ENCODE assay signal across 21 cellular contexts in genomic region chr1:157025856-157026255, GRCh38. TPM values are rescaled to one million over a fixed set of nuclear protein-coding genes. Genes with fewer than 3 reads are reported as not detected.
DNase-seq lines count a peak whose midpoint lies in the region; ATAC-seq, FAIRE-seq and TF ChIP-seq lines count a peak whose summit lies in the region.
"Had no signal": no experiment of that assay in that cellular context is flagged by ENCODE, and none has a peak within 500 bp of the region (broad histone marks: within the 10 kb centered on the region; RNA-seq: fewer than 3 reads in every experiment).

No MANE protein-coding gene starts in this region.

- no peaks in the 10 kb centered on the region for H3F3A ChIP-seq in GM23338 (replicated peaks; ENCODE audit: low read depth)

- no peaks in the 10 kb centered on the region for H3K36me3 Mint-ChIP-seq in activated T-helper 17 cell treated with anti-CD3 and anti-CD28 coated beads, Interleukin-2, amount 50 U/mL, for 72 hours (ENCODE audit: low read depth)
- peaks cover 33% of the 10 kb centered on the region; the same call in 2 of the 3 replicates for H3K36me3 Mint-ChIP-seq in GM23338 (ENCODE audit: low read depth)

- no peak for TF ChIP-seq RAD21 in HepG2 (CRISPR knock-in tag; IDR thresholded peaks at IDR 0.05)

- H2AFZ ChIP-seq in HepG2 (ENCODE audit: low read length) (no peak overlapping the region), mesenchymal stem cell (ENCODE audit: low read depth, low read length) (no peak overlapping the region), GM23338 (no peak overlapping the region)

- intact Hi-C loops in right lobe of liver (cut with DNase I) (no loop called here), HepG2 (cut with micrococcal nuclease; ENCODE audit: unreplicated experiment) (no loop called here), aorta (cut with DNase I) (no loop called here)

- H3K4ac ChIP-seq in mesenchymal stem cell (ENCODE audit: low read depth in 1 of 2, low read length in 2 of 2) = no peak overlapping the region

- no peak overlapping the region for H3K23ac ChIP-seq in mesenchymal stem cell (ENCODE audit: low read length in 2 of 2)

- no TSS peak for BruUV-seq in HepG2 (replicated peaks; lab: Mats Ljungman, UMichigan)

- H4K20me1 ChIP-seq in HepG2 (ENCODE audit: insufficient read depth, low read length) (no peaks in the 10 kb centered on the region), GM23338 (replicated peaks; ENCODE audit: insufficient read depth) (peaks cover 8% of the 10 kb centered on the region)

- peaks cover 17% of the 10 kb centered on the region for H3K79me1 ChIP-seq in mesenchymal stem cell (replicated peaks; ENCODE audit: low read length, poor library complexity, severe bottlenecking)

- ATAC-seq in right lobe of liver (peak; percentile 48 to 91 (median 71)), HepG2 (no peak), aorta (ENCODE audit: low FRiP score) (peak; percentile 46), HG03025 (IDR thresholded peaks at IDR 0.05; ENCODE audit: low FRiP score, unreplicated experiment) (no peak), GM23338 (no peak)
- no peak for ATAC-seq in activated T-helper 17 cell treated with anti-CD3 and anti-CD28 coated beads, Interleukin-2, amount 50 U/mL, for 72 hours (replicated peaks)

- CTCF ChIA-PET in HepG2 (lab: Yijun Ruan, JAX; ENCODE audit: low intra/inter-chr PET ratio, low total read pairs) = no interaction called here

- POLR2A ChIA-PET in HepG2 (lab: Yijun Ruan, JAX) = no interaction called here

- DNase-seq in right lobe of liver (no peak), HepG2 (ENCODE audit: low spot score) (no peak), choroid plexus epithelial cell (ENCODE audit: low read depth) (peak; percentile 21), mesenchymal stem cell (no peak), aorta (no peak), GM23338 (ENCODE audit: low spot score) (no peak)
- DNase-seq: activated CD4-positive, alpha-beta T cell treated with anti-CD3 and anti-CD28 coated beads, Interleukin-2, amount 10 ng/mL, durations not matched to agents 7 days and 5 days; activated CD8-positive, alpha-beta memory T cell treated with anti-CD3 and anti-CD28 coated beads, Interleukin-2, amount 50 U/mL, for 4 hours; activated effector memory CD4-positive, alpha-beta T cell treated with Interleukin-2 at 50 U/mL for 16 hours; amniotic stem cell; CD4-positive, alpha-beta T cell; DMS 273 treated with DMSO at 0.1 percent for 48 hours; effector CD8-positive, alpha-beta T cell had no signal

- no peak for TF ChIP-seq CTCF in right lobe of liver (IDR thresholded peaks at IDR 0.05)
- TF ChIP-seq CTCF in HepG2 (CRISPR knock-in tag; IDR thresholded peaks at IDR 0.05) = no peak
- no peak for TF ChIP-seq CTCF in choroid plexus epithelial cell (conservative IDR thresholded peaks at IDR 0.05; ENCODE audit: low read depth, low read length)
- TF ChIP-seq CTCF in GM23338 (conservative IDR thresholded peaks at IDR 0.05; ENCODE audit: low read depth in 2 of 2) = no peak

- no peak overlapping the region for H2AK5ac ChIP-seq in mesenchymal stem cell (ENCODE audit: low read length, severe bottlenecking)

- no peak overlapping the region for H3K14ac ChIP-seq in mesenchymal stem cell (ENCODE audit: low read length in 2 of 2)

- H3K27me3 ChIP-seq in right lobe of liver (no peaks in the 10 kb centered on the region), HepG2 (ENCODE audit: control insufficient read depth in 1 of 2, insufficient read depth in 2 of 2, low read length in 2 of 2) (no peaks in the 10 kb centered on the region), mesenchymal stem cell (ENCODE audit: control insufficient read depth in 1 of 2, insufficient read depth in 1 of 2, low read length in 2 of 2) (no peaks in the 10 kb centered on the region), aorta (ENCODE audit: control insufficient read depth in 1 of 2, insufficient read depth in 2 of 2, low read length in 1 of 2) (no peaks in the 10 kb centered on the region), GM23338 (ENCODE audit: insufficient read depth) (no peaks in the 10 kb centered on the region)
- H3K27me3 ChIP-seq: neutrophil had no signal

- H3K27me3 Mint-ChIP-seq in activated T-helper 17 cell treated with anti-CD3 and anti-CD28 coated beads, Interleukin-2, amount 50 U/mL, for 72 hours = peaks cover 17% of the 10 kb centered on the region
- no peaks in the 10 kb centered on the region for H3K27me3 Mint-ChIP-seq in GM23338 (ENCODE audit: insufficient read depth, low read depth, poor library complexity)

- no peak for TF ChIP-seq EP300 in HepG2 (IDR thresholded peaks at IDR 0.05; ENCODE audit: low read depth in 2 of 2, low read length in 2 of 2)
- TF ChIP-seq EP300 in HepG2 (CRISPR knock-in tag; IDR thresholded peaks at IDR 0.05; ENCODE audit: borderline replicate concordance) = no peak

- in situ Hi-C loops in HepG2 (cut with HindIII; ENCODE audit: extremely low pct_ligation_motif_present, low pct_unique_long_range_greater_than_20kb) = no loop called here

- no peak overlapping the region for H2BK15ac ChIP-seq in mesenchymal stem cell (ENCODE audit: low read depth, poor library complexity, severe bottlenecking)

- H3K27ac Mint-ChIP-seq in activated T-helper 17 cell treated with anti-CD3 and anti-CD28 coated beads, Interleukin-2, amount 50 U/mL, for 72 hours = no peak overlapping the region
- no peak overlapping the region for H3K27ac Mint-ChIP-seq in GM23338
- H3K27ac Mint-ChIP-seq: activated CD4-positive, alpha-beta T cell treated with anti-CD3 and anti-CD28 coated beads, Interleukin-2, amount 10 ng/mL, durations not matched to agents 7 days and 5 days; CD4-positive, alpha-beta T cell had no signal

- peaks cover 4% of the 10 kb centered on the region; the same call in 1 of the 2 replicates for H3K9me2 ChIP-seq in GM23338 (ENCODE audit: insufficient read depth)

- H3K18ac ChIP-seq in mesenchymal stem cell (ENCODE audit: low read depth in 1 of 2, low read length in 2 of 2) = no peak overlapping the region

- H3K4me2 ChIP-seq in HepG2 (ENCODE audit: low read depth, low read length) (no peak overlapping the region), mesenchymal stem cell (ENCODE audit: low read length, poor library complexity, severe bottlenecking) (no peak overlapping the region), GM23338 (no peak overlapping the region; the same call in 1 of the 2 replicates)
- H3K4me2 ChIP-seq: KMS-11 had no signal

- H3K4me1 ChIP-seq in right lobe of liver (peaks cover 0 to 3% (median 0%) of the 10 kb centered on the region in 4 donors), HepG2 (ENCODE audit: insufficient read depth, low read length) (no peaks in the 10 kb centered on the region), mesenchymal stem cell (ENCODE audit: control insufficient read depth, insufficient read depth, low read depth, low read length) (no peaks in the 10 kb centered on the region), aorta (ENCODE audit: control insufficient read depth in 1 of 2, insufficient read depth in 2 of 2, low read length in 2 of 2) (no peaks in the 10 kb centered on the region), GM23338 (ENCODE audit: insufficient read depth) (peaks cover 15% of the 10 kb centered on the region; the same call in 1 of the 2 replicates)

- no peaks in the 10 kb centered on the region for H3K36me3 ChIP-seq in right lobe of liver
- peaks cover 1 to 3% of the 10 kb centered on the region in 2 experiments; a peak in 1 of 5 replicates for H3K36me3 ChIP-seq in HepG2 (replicated peaks in 1 of 2; ENCODE audit: control insufficient read depth in 1 of 2, insufficient read depth in 2 of 2, low read length in 2 of 2)
- no peaks in the 10 kb centered on the region for H3K36me3 ChIP-seq in mesenchymal stem cell (ENCODE audit: control insufficient read depth in 1 of 2, insufficient read depth in 2 of 2, low read depth in 1 of 2, low read length in 2 of 2)
- peaks cover 2 to 4% of the 10 kb centered on the region in 2 donors for H3K36me3 ChIP-seq in aorta (ENCODE audit: control insufficient read depth in 1 of 2, insufficient read depth in 2 of 2, low read length in 1 of 2)
- H3K36me3 ChIP-seq in GM23338 (ENCODE audit: insufficient read depth) = no peaks in the 10 kb centered on the region
- H3K36me3 ChIP-seq: neutrophil had no signal

- H2BK12ac ChIP-seq in mesenchymal stem cell (ENCODE audit: low read length in 2 of 2) = no peak overlapping the region

- H3K9me3 ChIP-seq in right lobe of liver (peaks cover 0 to 9% (median 4%) of the 10 kb centered on the region in 4 donors), HepG2 (ENCODE audit: low read length) (peaks cover 11% of the 10 kb centered on the region), mesenchymal stem cell (ENCODE audit: control insufficient read depth, low read length) (peaks cover 14% of the 10 kb centered on the region), aorta (ENCODE audit: control insufficient read depth, low read length) (peaks cover 2% of the 10 kb centered on the region)

- H2BK5ac ChIP-seq in mesenchymal stem cell (ENCODE audit: low read depth, low read length, poor library complexity, severe bottlenecking) = no peak overlapping the region

- no peak for FAIRE-seq in HepG2 (lab: Jason Lieb, UNC)
- FAIRE-seq: G401.6, GM12892 had no signal

- H2BK120ac ChIP-seq in mesenchymal stem cell (ENCODE audit: low read depth, low read length) = no peak overlapping the region

- no peak overlapping the region for H3K9ac ChIP-seq in HepG2 (ENCODE audit: insufficient read depth, low read depth, low read length)
- peak overlapping the region; percentile 58 for H3K9ac ChIP-seq in mesenchymal stem cell (ENCODE audit: low read length)
- H3K9ac ChIP-seq: KMS-11 had no signal

- no peak overlapping the region for H3K4me3 Mint-ChIP-seq in activated T-helper 17 cell treated with anti-CD3 and anti-CD28 coated beads, Interleukin-2, amount 50 U/mL, for 72 hours
- no peak overlapping the region for H3K4me3 Mint-ChIP-seq in GM23338
- H3K4me3 Mint-ChIP-seq: activated CD4-positive, alpha-beta T cell treated with anti-CD3 and anti-CD28 coated beads, Interleukin-2, amount 10 ng/mL, durations not matched to agents 7 days and 5 days; CD4-positive, alpha-beta T cell; central memory CD8-positive, alpha-beta T cell had no signal

- H4K91ac ChIP-seq in mesenchymal stem cell (ENCODE audit: low read length) = no peak overlapping the region

- H4K8ac ChIP-seq in mesenchymal stem cell (ENCODE audit: low read length) = no peak overlapping the region

- H3K4me1 Mint-ChIP-seq in activated T-helper 17 cell treated with anti-CD3 and anti-CD28 coated beads, Interleukin-2, amount 50 U/mL, for 72 hours = no peaks in the 10 kb centered on the region
- H3K4me1 Mint-ChIP-seq in GM23338 = peaks cover 13% of the 10 kb centered on the region
- H3K4me1 Mint-ChIP-seq: activated CD4-positive, alpha-beta T cell treated with anti-CD3 and anti-CD28 coated beads, Interleukin-2, amount 10 ng/mL, durations not matched to agents 7 days and 5 days; central memory CD8-positive, alpha-beta T cell had no signal

- H3K79me2 ChIP-seq in HepG2 (ENCODE audit: insufficient read depth, low read length) = peaks cover 41% of the 10 kb centered on the region
- peaks cover 100% of the 10 kb centered on the region for H3K79me2 ChIP-seq in GM23338 (replicated peaks; ENCODE audit: insufficient read depth)

- H3K4me3 ChIP-seq in right lobe of liver (no peak overlapping the region), HepG2 (replicated peaks in 1 of 3; ENCODE audit: insufficient read depth in 1 of 3, low read depth in 2 of 3, low read length in 3 of 3) (no peak overlapping the region), choroid plexus epithelial cell (ENCODE audit: low read depth, low read length) (no peak overlapping the region), mesenchymal stem cell (ENCODE audit: insufficient read depth in 1 of 2, low read depth in 1 of 2, low read length in 2 of 2) (no peak overlapping the region), aorta (ENCODE audit: low read length in 2 of 2) (no peak overlapping the region), GM23338 (no peak overlapping the region)
- H3K4me3 ChIP-seq: thoracic aorta had no signal

- no peaks in the 10 kb centered on the region for H3K9me3 Mint-ChIP-seq in activated T-helper 17 cell treated with anti-CD3 and anti-CD28 coated beads, Interleukin-2, amount 50 U/mL, for 72 hours
- peaks cover 14% of the 10 kb centered on the region for H3K9me3 Mint-ChIP-seq in GM23338

- WGBS in right lobe of liver (ENCODE audit: insufficient coverage, low coverage, low lambda C conversion rate, missing lambda C conversion rate) = 31% methylated on average over 2 of the region's 2 CpGs
- WGBS in HepG2 (ENCODE audit: low lambda C conversion rate) = 94% methylated on average over 2 of the region's 2 CpGs
- WGBS in mesenchymal stem cell = over 99% methylated on average over 2 of the region's 2 CpGs
- 70 to 76% methylated on average over 2 of the region's 2 CpGs for WGBS in aorta, 2 donors

- TF ChIP-seq POLR2A in right lobe of liver (IDR thresholded peaks at IDR 0.05) (no peak), HepG2 (IDR thresholded peaks at IDR 0.05; ENCODE audit: insufficient read depth in 1 of 2, low read depth in 2 of 2, low read length in 2 of 2) (no peak)

- H3K27ac ChIP-seq in right lobe of liver (no peak overlapping the region), HepG2 (ENCODE audit: extremely low read length, insufficient read depth, low read length) (no peak overlapping the region), mesenchymal stem cell (ENCODE audit: low read length, poor library complexity, severe bottlenecking) (no peak overlapping the region), aorta (ENCODE audit: low read depth in 1 of 2, low read length in 2 of 2) (no peak overlapping the region), GM23338 (ENCODE audit: low read depth) (no peak overlapping the region)
- H3K27ac ChIP-seq: KMS-11, neutrophil, thoracic aorta had no signal

RNA-seq across cellular contexts. Expression of gene ARHGEF11, which starts 19.7 kb away (rescaled TPM):
- 10 to 100 TPM; 10.5 to 18.7 (median 12.8) TPM for total RNA-seq in right lobe of liver
- 16.0 and 21.2 TPM in 2 replicates for total RNA-seq in HepG2 (2016; rRNA removed; fragmentation: Illumina TruSeq; extraction: Trizol)
- 3.0 and 3.1 TPM in 2 replicates for total RNA-seq in HepG2 (2016; cell fraction: cytosol; rRNA removed; fragmentation: Illumina TruSeq; extraction: Trizol; ENCODE audit: low read depth)
- total RNA-seq in HepG2 (2016; cell fraction: insoluble cytoplasmic fraction; rRNA removed; fragmentation: Illumina TruSeq; extraction: Trizol) = 12.1 and 20.8 TPM in 2 replicates
- total RNA-seq in HepG2 (2016; cell fraction: membrane; rRNA removed; fragmentation: Illumina TruSeq; extraction: Trizol) = 8.7 and 9.3 TPM in 2 replicates
- total RNA-seq in HepG2 (2016; cell fraction: nucleus; rRNA removed; fragmentation: Illumina TruSeq; extraction: Trizol) = 22.9 and 26.4 TPM in 2 replicates
- polyA plus RNA-seq in HepG2 (2011; rRNA removed) = 16.5 and 22.1 TPM in 2 replicates
- polyA plus RNA-seq in HepG2 (2011; cell fraction: cytosol; rRNA removed) = 7.4 and 8.7 TPM in 2 replicates
- 70.7 and 76.4 TPM in 2 replicates for polyA plus RNA-seq in HepG2 (2011; cell fraction: nucleus; rRNA removed)
- 9.4 and 12.9 TPM in 2 replicates for polyA plus RNA-seq in HepG2 (2012)
- polyA plus RNA-seq in HepG2 (2016; cell fraction: cytosol; fragmentation: Illumina TruSeq; extraction: Trizol; ENCODE audit: low read depth) = 0.45 and 0.63 TPM in 2 replicates
- 9.9 and 12.7 TPM in 2 replicates for polyA plus RNA-seq in HepG2 (2016; cell fraction: insoluble cytoplasmic fraction; fragmentation: Illumina TruSeq; extraction: Trizol; ENCODE audit: low read depth)
- 3.1 and 3.6 TPM in 2 replicates for polyA plus RNA-seq in HepG2 (2016; cell fraction: membrane; fragmentation: Illumina TruSeq; extraction: Trizol; ENCODE audit: low read depth)
- polyA plus RNA-seq in HepG2 (2016; cell fraction: nucleus; fragmentation: Illumina TruSeq; extraction: Trizol; ENCODE audit: insufficient read depth, low read depth) = 40.5 and 55.1 TPM in 2 replicates
- polyA minus RNA-seq in HepG2 (2011; rRNA and poly(A)+ RNA removed; ENCODE audit: low replicate concordance) = 21.2 and 27.7 TPM in 2 replicates
- 6.5 and 10.9 TPM in 2 replicates for polyA minus RNA-seq in HepG2 (2011; cell fraction: cytosol; rRNA and poly(A)+ RNA removed)
- polyA minus RNA-seq in HepG2 (2011; cell fraction: nucleus; rRNA and poly(A)+ RNA removed) = 32.3 and 34.1 TPM in 2 replicates
- 12.4 TPM for polyA plus RNA-seq in mesenchymal stem cell (2013, experiment 1 of 2)
- 12.3 TPM for polyA plus RNA-seq in mesenchymal stem cell (2013, experiment 2 of 2)
- 10 to 100 TPM; 33.0 to 47.8 TPM for total RNA-seq in aorta
- polyA plus RNA-seq in aorta = 10 to 100 TPM in 1 of 2 donors, 1 to 10 TPM in 1; 9.3 to 16.2 TPM
- 1 to 10 TPM; 4.1 to 4.7 TPM for total RNA-seq in activated T-helper 17 cell treated with anti-CD3 and anti-CD28 coated beads, Interleukin-2, amount 50 U/mL, for 72 hours
- 23.5 and 33.7 TPM in 2 replicates for total RNA-seq in GM23338 (2014; rRNA removed; shearing (Covaris generic))
- 11.1 and 12.3 TPM in 2 replicates for polyA plus RNA-seq in GM23338 (2016; fragmentation: Nextera tagmentation; extraction: Ambion mirVana)

Comparison
In these comparisons a context has a peak if more than half of its experiments do, and no peak if none do; other contexts are left out.
1. ATAC-seq: peak in right lobe of liver (4 of 4) and aorta (single experiment); none in HepG2 (single experiment), HG03025 (single experiment), activated T-helper 17 cell treated with anti-CD3 and anti-CD28 coated beads, Interleukin-2, amount 50 U/mL, for 72 hours (single experiment) and GM23338 (single experiment).